In genomic region chrX:133005038-133005437, GRCh38 we compare ENCODE assay signal across 8 cellular contexts. TPM values are rescaled to one million over a fixed set of nuclear protein-coding genes. Genes with fewer than 3 reads are reported as not detected.
DNase-seq lines count a peak whose midpoint lies in the region; ATAC-seq and TF ChIP-seq lines count a peak whose summit lies in the region.

No MANE protein-coding gene starts in this region.

- DNase-seq in AG20443 (ENCODE audit: low spot score) (peak; percentile 17), GM20000 (ENCODE audit: low spot score) (peak; percentile 10), kidney epithelial cell (ENCODE audit: low read depth) (no peak), KG1 (lab: John Stamatoyannopoulos, UW) (no peak), left lobe of liver (ENCODE audit: low spot score) (no peak)

- peak; percentile 25 for TF ChIP-seq CTCF in GM20000 (IDR thresholded peaks at IDR 0.05; ENCODE audit: extremely low read depth, missing control alignments)
- TF ChIP-seq CTCF in VCaP (conservative IDR thresholded peaks at IDR 0.05): peak; percentile 75
- TF ChIP-seq CTCF in kidney epithelial cell (IDR thresholded peaks at IDR 0.05; ENCODE audit: insufficient read depth, low read length, poor library complexity, severe bottlenecking): peak; percentile 73

- no peaks in the 10 kb centered on the region for H3K27me3 ChIP-seq in kidney epithelial cell (ENCODE audit: control insufficient read depth, insufficient read depth, low read length)

- no peak overlapping the region for H3K4me3 ChIP-seq in kidney epithelial cell (ENCODE audit: low read depth, low read length)

- ATAC-seq in left lobe of liver (no peak), HG03520 (IDR thresholded peaks at IDR 0.05; ENCODE audit: unreplicated experiment) (no peak), HG03469 (IDR thresholded peaks at IDR 0.05; ENCODE audit: unreplicated experiment) (no peak)

- H3K27ac ChIP-seq in VCaP: no peak overlapping the region

- no peaks in the 10 kb centered on the region for H3K36me3 ChIP-seq in kidney epithelial cell (ENCODE audit: control insufficient read depth, insufficient read depth, low read length)

RNA-seq across cellular contexts. Expression of gene HS6ST2, which starts 46.6 kb away (rescaled TPM):
- total RNA-seq in kidney epithelial cell (6.6 and 8.4 TPM in 2 replicates), left lobe of liver (not detected)

Comparison
In these comparisons a context has a peak if more than half of its experiments do, and no peak if none do; other contexts are left out.
1. DNase-seq: peak in AG20443 (single experiment) and GM20000 (single experiment); none in kidney epithelial cell (single experiment), KG1 (single experiment) and left lobe of liver (single experiment).
2. CTCF ChIP-seq: peak in every context shown above with its lines; median percentile 75 in VCaP; 73 in kidney epithelial cell; 25 in GM20000.